In the genomic region with DNA sequence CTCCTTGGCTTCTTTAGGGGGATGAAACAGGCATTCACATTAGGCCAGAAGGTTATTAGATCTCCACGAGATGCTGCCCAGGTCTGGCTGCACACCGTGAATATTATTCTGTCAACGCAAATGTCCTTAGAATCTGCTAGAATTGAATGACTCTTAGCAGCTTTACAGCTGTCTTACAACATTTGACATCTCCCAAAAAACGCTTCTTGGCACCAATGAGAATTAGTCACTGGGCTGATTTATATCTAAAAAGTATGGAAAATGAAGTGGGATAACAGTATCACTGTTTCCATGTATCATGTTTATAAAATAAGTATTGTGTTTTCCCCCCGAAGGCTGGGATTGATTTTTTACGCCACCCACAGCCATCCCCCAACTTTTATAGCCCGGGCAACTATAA, we compare ENCODE assay signal across 16 cellular contexts.
"Had no signal": no experiment of that assay in that cellular context is flagged by ENCODE, and none has a peak within 500 bp of the region (broad histone marks: within the 10 kb centered on the region; RNA-seq: fewer than 3 reads in every experiment).

No MANE protein-coding gene starts in this region.

- H3K27ac ChIP-seq: esophagus squamous epithelium, gastroesophageal sphincter, parathyroid adenoma, tibial nerve, uterus had no signal

- H3K4me3 ChIP-seq: esophagus squamous epithelium, gastroesophageal sphincter, lung, tibial nerve, uterus had no signal

- H3K9me3 ChIP-seq: esophagus squamous epithelium, gastroesophageal sphincter, tibial nerve, uterus had no signal

- DNase-seq: activated CD4-positive, alpha-beta T cell treated with anti-CD3 and anti-CD28 coated beads, Interleukin-2, amount 50 U/mL, for 1 hour; activated naive CD4-positive, alpha-beta T cell treated with Interleukin-2 at 50 U/mL for 16 hours; esophagus squamous epithelium; left colon; midbrain; naive thymus-derived CD4-positive, alpha-beta T cell; T-helper 1 cell; T1000; uterus had no signal

- ATAC-seq: activated CD4-positive, CD25-positive, alpha-beta regulatory T cell treated with anti-CD3 and anti-CD28 coated beads, Interleukin-2, amount 50 U/mL, for 24 hours; gastroesophageal sphincter; left colon; naive thymus-derived CD4-positive, alpha-beta T cell; stimulated activated memory B cell treated with anti-CD40 and anti-IgM and Interleukin-4, amounts not matched to agents 10 μg/mL and 1 μg/mL and 100 μg/mL, for 72 hours had no signal

- H3K27me3 ChIP-seq: esophagus squamous epithelium, gastroesophageal sphincter, heart right ventricle, tibial nerve, uterus had no signal

- H3K36me3 ChIP-seq: esophagus squamous epithelium, gastroesophageal sphincter, heart right ventricle, tibial nerve, uterus had no signal

- H3K4me1 ChIP-seq: esophagus squamous epithelium, gastroesophageal sphincter, parathyroid adenoma, tibial nerve, uterus had no signal
